ENCODE assay signal across 11 cellular contexts in genomic region chr15:95929232-95929846, GRCh38.
A peak's percentile ranks its signal among the peaks of the same experiment; 100 is the strongest.
DNase-seq lines count a peak whose midpoint lies in the region; ATAC-seq and FAIRE-seq lines count a peak whose summit lies in the region.
"Had no signal": no experiment of that assay in that cellular context is flagged by ENCODE, and none has a peak within 500 bp of the region (broad histone marks: within the 10 kb centered on the region; RNA-seq: fewer than 3 reads in every experiment).

No MANE protein-coding gene starts in this region.

- peak; percentile 94 for ATAC-seq in GM18868 (IDR thresholded peaks at IDR 0.05; ENCODE audit: unreplicated experiment)
- peak; percentile 98 for ATAC-seq in HG02678 (IDR thresholded peaks at IDR 0.05; ENCODE audit: unreplicated experiment)
- ATAC-seq: foreskin keratinocyte, psoas muscle had no signal

- DNase-seq in NCI-H2081 (lab: John Stamatoyannopoulos, UW) (peak; percentile 39 to 76), inferior parietal cortex (ENCODE audit: extremely low spot score) (peak; percentile 50), HuH-7.5 (ENCODE audit: low spot score) (no peak), urothelium cell line (ENCODE audit: low spot score) (no peak)
- no peak for DNase-seq in activated naive CD4-positive, alpha-beta T cell treated with anti-CD3 and anti-CD28 coated beads, Interleukin-2, amount 50 U/mL, for 16 hours
- DNase-seq in activated CD4-positive, CD25-positive, alpha-beta regulatory T cell treated with anti-CD3 and anti-CD28 coated beads, Interleukin-2, amount 50 U/mL, for 72 hours, result no peak
- DNase-seq: foreskin keratinocyte, psoas muscle, thyroid gland had no signal

- no peak for FAIRE-seq in urothelium cell line (lab: Jason Lieb, UNC)

Comparison
In these comparisons a context has a peak if more than half of its experiments do, and no peak if none do; other contexts are left out.
1. DNase-seq: peak in NCI-H2081 (2 of 2) and inferior parietal cortex (single experiment); none in HuH-7.5 (single experiment), activated naive CD4-positive, alpha-beta T cell treated with anti-CD3 and anti-CD28 coated beads, Interleukin-2, amount 50 U/mL, for 16 hours (single experiment), urothelium cell line (single experiment) and activated CD4-positive, CD25-positive, alpha-beta regulatory T cell treated with anti-CD3 and anti-CD28 coated beads, Interleukin-2, amount 50 U/mL, for 72 hours (single experiment).